ENCODE assay signal across 13 cellular contexts in genomic region chr22:25025586-25025985, GRCh38.
DNase-seq lines count a peak whose midpoint lies in the region; ATAC-seq, FAIRE-seq and TF ChIP-seq lines count a peak whose summit lies in the region.
"Had no signal": no experiment of that assay in that cellular context is flagged by ENCODE, and none has a peak within 500 bp of the region (broad histone marks: within the 10 kb centered on the region; RNA-seq: fewer than 3 reads in every experiment).

No MANE protein-coding gene starts in this region.

- no peak overlapping the region for H2BK120ac ChIP-seq in neuronal stem cell (ENCODE audit: low read depth, low read length)

- FAIRE-seq in A549 (lab: Jason Lieb, UNC): no peak
- FAIRE-seq: GM18507 had no signal

- H3K14ac ChIP-seq in neuronal stem cell (ENCODE audit: low read length): no peak overlapping the region

- peaks cover 4% of the 10 kb centered on the region for H3K79me1 ChIP-seq in neuronal stem cell (ENCODE audit: low read depth, low read length)

- H3K36me3 Mint-ChIP-seq in activated T-helper 2 cell treated with anti-CD3 and anti-CD28 coated beads, Interferon-gamma antibody, Interleukin-2, Interleukin-4, amounts not matched to agents 10 μg/mL and 5 μg/mL and 100 μg/mL, durations not matched to agents 14 hours and 24 hours and 36 hours (ENCODE audit: low read depth): no peaks in the 10 kb centered on the region
- H3K36me3 Mint-ChIP-seq: IgD-negative memory B cell had no signal

- no peak for DNase-seq in A549 (ENCODE audit: low read depth in 1 of 2, low spot score in 1 of 2)
- DNase-seq in activated T-helper 2 cell treated with anti-CD3 and anti-CD28 coated beads, Interferon-gamma antibody, Interleukin-2, Interleukin-4, amounts not matched to agents 10 μg/mL and 5 μg/mL and 100 μg/mL, durations not matched to agents 14 hours and 24 hours and 36 hours (ENCODE audit: low spot score): no peak
- DNase-seq in heart left ventricle: peak in 2 of 5 donors; percentile 43 to 56
- no peak for DNase-seq in neuronal stem cell (ENCODE audit: low spot score)
- DNase-seq in NCI-H1436 (lab: John Stamatoyannopoulos, UW): no peak
- DNase-seq in GM19238 (ENCODE audit: insufficient read length, low spot score): no peak
- no peak for DNase-seq in DMS 273 treated with DMSO at 0.1 percent for 48 hours (lab: John Stamatoyannopoulos, UW)
- DNase-seq: NCI-H187 treated with DMSO at 0.1 percent for 48 hours had no signal

- no peak overlapping the region for H3K18ac ChIP-seq in neuronal stem cell (ENCODE audit: low read length)

- H3K4me2 ChIP-seq in A549 (0 out of 3 replicates have a peak overlapping the region, but pooled peaks have one; percentile 25), neuronal stem cell (ENCODE audit: insufficient read depth, low read length, poor library complexity, severe bottlenecking) (no peak overlapping the region)

- 87% methylated on average over 3 of the region's 3 CpGs for WGBS in A549 (ENCODE audit: missing lambda C conversion rate)
- WGBS in heart left ventricle, 4 donors: 31 to 47% (median 33%) methylated on average over 3 of the region's 3 CpGs
- WGBS in neuronal stem cell (ENCODE audit: extremely low coverage in 2 of 2, insufficient read length in 2 of 2, insufficient replicate concordance in 1 of 2), 2 donors: no CpG with 5 or more reads among the region's 3 CpGs

- H3K9me3 ChIP-seq in A549 (no peaks in the 10 kb centered on the region), heart left ventricle (no peaks in the 10 kb centered on the region), neuronal stem cell (replicated peaks in 1 of 2; ENCODE audit: control insufficient read depth in 2 of 2, insufficient read depth in 1 of 2, low read depth in 1 of 2, low read length in 2 of 2) (no peaks in the 10 kb centered on the region)

- peak overlapping the region in 1 of 2 experiments; percentile 62; a peak in 3 of 6 replicates for H3K27ac ChIP-seq in A549
- H3K27ac ChIP-seq in heart left ventricle: peak overlapping the region; percentile 34 to 79 (median 67)
- H3K27ac ChIP-seq in neuronal stem cell (replicated peaks; ENCODE audit: low read length): peak overlapping the region; percentile 1
- H3K27ac ChIP-seq: VCaP had no signal

- TF ChIP-seq CTCF in A549 (IDR thresholded peaks at IDR 0.05): no peak
- no peak for TF ChIP-seq CTCF in heart left ventricle (IDR thresholded peaks at IDR 0.05)

- H3K27ac Mint-ChIP-seq in activated T-helper 2 cell treated with anti-CD3 and anti-CD28 coated beads, Interferon-gamma antibody, Interleukin-2, Interleukin-4, amounts not matched to agents 10 μg/mL and 5 μg/mL and 100 μg/mL, durations not matched to agents 14 hours and 24 hours and 36 hours: peak overlapping the region; percentile 78
- H3K27ac Mint-ChIP-seq: dendritic cell treated with granulocyte-macrophage colony-stimulating factor and Interleukin-4, amounts not matched to agents 40 ng/mL and 50 ng/mL, for 4 days had no signal

- intact Hi-C loops in activated T-helper 2 cell treated with anti-CD3 and anti-CD28 coated beads, Interferon-gamma antibody, Interleukin-2, Interleukin-4, amounts not matched to agents 10 μg/mL and 5 μg/mL and 100 μg/mL, durations not matched to agents 14 hours and 24 hours and 36 hours (cut with micrococcal nuclease): no loop called here
- intact Hi-C loops in heart left ventricle (cut with DNase I): loop anchor here (5.0 kb wide), 2 partner anchors 38 to 73 kb away; partner anchors contain the start of gene KIAA1671 (in 8 of the 10)

- no peak overlapping the region for H3K9ac ChIP-seq in neuronal stem cell (ENCODE audit: low read depth, low read length, poor library complexity)

- no peak overlapping the region for H3K4me3 Mint-ChIP-seq in activated T-helper 2 cell treated with anti-CD3 and anti-CD28 coated beads, Interferon-gamma antibody, Interleukin-2, Interleukin-4, amounts not matched to agents 10 μg/mL and 5 μg/mL and 100 μg/mL, durations not matched to agents 14 hours and 24 hours and 36 hours (ENCODE audit: low read depth)
- H3K4me3 Mint-ChIP-seq: dendritic cell treated with granulocyte-macrophage colony-stimulating factor and Interleukin-4, amounts not matched to agents 40 ng/mL and 50 ng/mL, for 4 days; IgD-negative memory B cell had no signal

- no peak for TF ChIP-seq EP300 in A549 (IDR thresholded peaks at IDR 0.05)

- H3K9me3 Mint-ChIP-seq in activated T-helper 2 cell treated with anti-CD3 and anti-CD28 coated beads, Interferon-gamma antibody, Interleukin-2, Interleukin-4, amounts not matched to agents 10 μg/mL and 5 μg/mL and 100 μg/mL, durations not matched to agents 14 hours and 24 hours and 36 hours: no peaks in the 10 kb centered on the region
- H3K9me3 Mint-ChIP-seq: dendritic cell treated with granulocyte-macrophage colony-stimulating factor and Interleukin-4, amounts not matched to agents 40 ng/mL and 50 ng/mL, for 4 days; IgD-negative memory B cell had no signal

- peak overlapping the region; percentile 5 for H2AFZ ChIP-seq in neuronal stem cell (ENCODE audit: low read length)

- H3K4me3 ChIP-seq in A549: no peak overlapping the region
- no peak overlapping the region for H3K4me3 ChIP-seq in heart left ventricle
- H3K4me3 ChIP-seq in neuronal stem cell (ENCODE audit: low read length in 2 of 2): no peak overlapping the region

- H4K8ac ChIP-seq in neuronal stem cell (ENCODE audit: low read depth, low read length): no peak overlapping the region

- no peak for TF ChIP-seq POLR2A in A549 (IDR thresholded peaks at IDR 0.05; ENCODE audit: low read length)
- no peak for TF ChIP-seq POLR2A in heart left ventricle (IDR thresholded peaks at IDR 0.05)

- peaks cover 17% of the 10 kb centered on the region for H3K4me1 ChIP-seq in A549
- peaks cover 0 to 65% (median 45%) of the 10 kb centered on the region in 12 donors for H3K4me1 ChIP-seq in heart left ventricle
- H3K4me1 ChIP-seq in neuronal stem cell (ENCODE audit: control insufficient read depth in 2 of 2, insufficient read depth in 1 of 2, low read depth in 1 of 2, low read length in 2 of 2): peaks cover 7 to 37% of the 10 kb centered on the region in 2 donors

- no peaks in the 10 kb centered on the region for H3K27me3 ChIP-seq in heart left ventricle
- no peaks in the 10 kb centered on the region for H3K27me3 ChIP-seq in neuronal stem cell (ENCODE audit: control insufficient read depth in 3 of 3, insufficient read depth in 3 of 3, low read depth in 1 of 3, low read length in 3 of 3)

- H3K4me1 Mint-ChIP-seq in activated T-helper 2 cell treated with anti-CD3 and anti-CD28 coated beads, Interferon-gamma antibody, Interleukin-2, Interleukin-4, amounts not matched to agents 10 μg/mL and 5 μg/mL and 100 μg/mL, durations not matched to agents 14 hours and 24 hours and 36 hours (ENCODE audit: low read depth): peaks cover 16% of the 10 kb centered on the region
- H3K4me1 Mint-ChIP-seq: IgD-negative memory B cell had no signal

- H3K36me3 ChIP-seq in heart left ventricle: no peaks in the 10 kb centered on the region
- H3K36me3 ChIP-seq in neuronal stem cell (replicated peaks in 1 of 2; ENCODE audit: control insufficient read depth in 2 of 2, insufficient read depth in 2 of 2, low read length in 2 of 2): peaks cover 0 to 12% of the 10 kb centered on the region in 2 donors

- ATAC-seq in A549 (no peak), heart left ventricle (peak; percentile 29 to 68 (median 58)), HG02840 (IDR thresholded peaks at IDR 0.05; ENCODE audit: low FRiP score, unreplicated experiment) (no peak)

- no peak overlapping the region for H2BK5ac ChIP-seq in neuronal stem cell (ENCODE audit: low read length)

- no peak overlapping the region for H2AK5ac ChIP-seq in neuronal stem cell (ENCODE audit: low read depth, low read length)

- H3K23ac ChIP-seq in neuronal stem cell (ENCODE audit: low read depth, low read length, poor library complexity): no peak overlapping the region

- H3K4ac ChIP-seq in neuronal stem cell (ENCODE audit: low read length): no peak overlapping the region

- no peak overlapping the region for H4K91ac ChIP-seq in neuronal stem cell (ENCODE audit: low read depth, low read length, poor library complexity)

- POLR2A ChIA-PET in A549 (lab: Yijun Ruan, JAX): no interaction called here

- no peak for TF ChIP-seq RAD21 in A549 (conservative IDR thresholded peaks at IDR 0.05 in 1 of 2, IDR thresholded peaks at IDR 0.05 in 1 of 2)

- no peak overlapping the region for H2BK12ac ChIP-seq in neuronal stem cell (ENCODE audit: low read length)

- no peak overlapping the region for H2BK15ac ChIP-seq in neuronal stem cell (ENCODE audit: low read length)

- CTCF ChIA-PET in A549 (lab: Yijun Ruan, JAX): interaction anchor here (0.9 to 1.8 kb wide), 3 partner anchors 24 to 87 kb away, joined by 3 to 5 read pairs (median 3); no protein-coding TSS in a partner anchor

- H3K27me3 Mint-ChIP-seq in activated T-helper 2 cell treated with anti-CD3 and anti-CD28 coated beads, Interferon-gamma antibody, Interleukin-2, Interleukin-4, amounts not matched to agents 10 μg/mL and 5 μg/mL and 100 μg/mL, durations not matched to agents 14 hours and 24 hours and 36 hours (ENCODE audit: low read depth): peaks cover 4% of the 10 kb centered on the region
- H3K27me3 Mint-ChIP-seq: dendritic cell treated with granulocyte-macrophage colony-stimulating factor and Interleukin-4, amounts not matched to agents 40 ng/mL and 50 ng/mL, for 4 days had no signal

TF ChIP-seq in A549, 52 proteins besides CTCF, POLR2A, EP300 and RAD21 (continues in another document):
- TF ChIP-seq HOXB13 (CRISPR knock-in tag; IDR thresholded peaks at IDR 0.05; ENCODE audit: low read depth) (no peak), PHF8 (IDR thresholded peaks at IDR 0.05; ENCODE audit: borderline replicate concordance, low read depth) (no peak), PBX3 (IDR thresholded peaks at IDR 0.05) (no peak), SMC3 (IDR thresholded peaks at IDR 0.05) (no peak), FOSL2 (IDR thresholded peaks at IDR 0.05) (no peak), FOSL2 (CRISPR knock-in tag; IDR thresholded peaks at IDR 0.05) (no peak), RARB (CRISPR knock-in tag; IDR thresholded peaks at IDR 0.05) (no peak), ZC3H11A (IDR thresholded peaks at IDR 0.05) (no peak)

Comparison
In these comparisons a context has a peak if more than half of its experiments do, and no peak if none do; other contexts are left out.
1. ATAC-seq: peak in heart left ventricle (4 of 4); none in A549 (0 of 2) and HG02840 (single experiment).